ENCODE assay signal across 15 cellular contexts in genomic region chr19:54328781-54329180, GRCh38. TPM values are rescaled to one million over a fixed set of nuclear protein-coding genes. Genes with fewer than 3 reads are reported as not detected.
"Had no signal": no experiment of that assay in that cellular context is flagged by ENCODE, and none has a peak within 500 bp of the region (broad histone marks: within the 10 kb centered on the region; RNA-seq: fewer than 3 reads in every experiment).

No MANE protein-coding gene starts in this region.

RNA-seq across cellular contexts. Expression of gene LILRA4, which starts 10.2 kb away (rescaled TPM):
- total RNA-seq: activated CD4-positive, alpha-beta memory T cell treated with anti-CD3 and anti-CD28 coated beads for 36 hours; activated CD4-positive, alpha-beta T cell treated with anti-CD3 and anti-CD28 coated beads, Interleukin-2, amount 10 ng/mL, durations not matched to agents 24 days and 14 days; activated CD8-positive, alpha-beta memory T cell treated with anti-CD3 and anti-CD28 coated beads, Interleukin-2, amount 10 ng/mL, durations not matched to agents 7 days and 5 days; activated CD8-positive, alpha-beta T cell treated with anti-CD3 and anti-CD28 coated beads, Interleukin-2, amount 10 ng/mL, durations not matched to agents 7 days and 5 days; activated naive CD4-positive, alpha-beta T cell treated with anti-CD3 and anti-CD28 coated beads, Interleukin-2, amount 50 U/mL, for 72 hours; activated naive CD8-positive, alpha-beta T cell treated with anti-CD3 and anti-CD28 coated beads, Interleukin-2, amount 10 ng/mL, durations not matched to agents 7 days and 5 days; activated T-helper 2 cell treated with anti-CD3 and anti-CD28 coated beads, Interferon-gamma antibody, Interleukin-2, Interleukin-4, amounts not matched to agents 10 μg/mL and 5 μg/mL and 100 μg/mL, durations not matched to agents 14 hours and 24 hours and 36 hours; ascending aorta; bronchial epithelial cell; cardiac muscle cell; chondrocyte; T-helper 1 cell treated with Interleukin-12 subunit alpha and Interleukin-12 subunit beta and Interleukin-4 antibody, amounts not matched to agents 30 ng/mL and 1 ng/mL, for 36 hours; T-helper 2 cell treated with Interferon-gamma antibody and Interleukin-4, amounts not matched to agents 100 ng/mL and 5 ng/mL, for 36 hours; WTC11 had no signal
- polyA plus RNA-seq: cardiac muscle cell had no signal

RNA-seq across cellular contexts. Expression of gene LILRA5, which starts 15.8 kb away (rescaled TPM):
- total RNA-seq: activated CD4-positive, alpha-beta memory T cell treated with anti-CD3 and anti-CD28 coated beads for 36 hours; activated CD4-positive, alpha-beta T cell treated with anti-CD3 and anti-CD28 coated beads, Interleukin-2, amount 10 ng/mL, durations not matched to agents 24 days and 14 days; activated CD8-positive, alpha-beta memory T cell treated with anti-CD3 and anti-CD28 coated beads, Interleukin-2, amount 10 ng/mL, durations not matched to agents 7 days and 5 days; activated CD8-positive, alpha-beta T cell treated with anti-CD3 and anti-CD28 coated beads, Interleukin-2, amount 10 ng/mL, durations not matched to agents 7 days and 5 days; activated naive CD4-positive, alpha-beta T cell treated with anti-CD3 and anti-CD28 coated beads, Interleukin-2, amount 50 U/mL, for 72 hours; activated naive CD8-positive, alpha-beta T cell treated with anti-CD3 and anti-CD28 coated beads, Interleukin-2, amount 10 ng/mL, durations not matched to agents 7 days and 5 days; activated T-helper 2 cell treated with anti-CD3 and anti-CD28 coated beads, Interferon-gamma antibody, Interleukin-2, Interleukin-4, amounts not matched to agents 10 μg/mL and 5 μg/mL and 100 μg/mL, durations not matched to agents 14 hours and 24 hours and 36 hours; ascending aorta; bronchial epithelial cell; cardiac muscle cell; chondrocyte; T-cell; T-helper 1 cell treated with Interleukin-12 subunit alpha and Interleukin-12 subunit beta and Interleukin-4 antibody, amounts not matched to agents 30 ng/mL and 1 ng/mL, for 36 hours; T-helper 2 cell treated with Interferon-gamma antibody and Interleukin-4, amounts not matched to agents 100 ng/mL and 5 ng/mL, for 36 hours; WTC11 had no signal
- polyA plus RNA-seq: cardiac muscle cell had no signal

RNA-seq across cellular contexts. Expression of gene LAIR1, which starts 36.0 kb away (rescaled TPM):
- total RNA-seq: bronchial epithelial cell, cardiac muscle cell, chondrocyte had no signal
- polyA plus RNA-seq: cardiac muscle cell had no signal

RNA-seq across cellular contexts. Expression of gene LILRB2, which starts 47.9 kb away (rescaled TPM):
- total RNA-seq: activated CD4-positive, alpha-beta memory T cell treated with anti-CD3 and anti-CD28 coated beads for 36 hours; activated CD4-positive, alpha-beta T cell treated with anti-CD3 and anti-CD28 coated beads, Interleukin-2, amount 10 ng/mL, durations not matched to agents 24 days and 14 days; activated CD8-positive, alpha-beta memory T cell treated with anti-CD3 and anti-CD28 coated beads, Interleukin-2, amount 10 ng/mL, durations not matched to agents 7 days and 5 days; activated CD8-positive, alpha-beta T cell treated with anti-CD3 and anti-CD28 coated beads, Interleukin-2, amount 10 ng/mL, durations not matched to agents 7 days and 5 days; activated naive CD4-positive, alpha-beta T cell treated with anti-CD3 and anti-CD28 coated beads, Interleukin-2, amount 50 U/mL, for 72 hours; activated T-helper 2 cell treated with anti-CD3 and anti-CD28 coated beads, Interferon-gamma antibody, Interleukin-2, Interleukin-4, amounts not matched to agents 10 μg/mL and 5 μg/mL and 100 μg/mL, durations not matched to agents 14 hours and 24 hours and 36 hours; bronchial epithelial cell; cardiac muscle cell; chondrocyte; T-helper 1 cell treated with Interleukin-12 subunit alpha and Interleukin-12 subunit beta and Interleukin-4 antibody, amounts not matched to agents 30 ng/mL and 1 ng/mL, for 36 hours; T-helper 2 cell treated with Interferon-gamma antibody and Interleukin-4, amounts not matched to agents 100 ng/mL and 5 ng/mL, for 36 hours; WTC11 had no signal
- polyA plus RNA-seq: cardiac muscle cell had no signal
